ENCODE assay signal across 15 cellular contexts in genomic region chr20:63106108-63106764, GRCh38.
DNase-seq lines count a peak whose midpoint lies in the region; ATAC-seq and TF ChIP-seq lines count a peak whose summit lies in the region.
"Had no signal": no experiment of that assay in that cellular context is flagged by ENCODE, and none has a peak within 500 bp of the region (broad histone marks: within the 10 kb centered on the region; RNA-seq: fewer than 3 reads in every experiment).

No MANE protein-coding gene starts in this region.

- TF ChIP-seq CTCF in BE2C (IDR thresholded peaks at IDR 0.05; ENCODE audit: low read depth, low read length): no peak
- TF ChIP-seq CTCF in adrenal gland (IDR thresholded peaks at IDR 0.05): no peak
- TF ChIP-seq CTCF in right lobe of liver (IDR thresholded peaks at IDR 0.05): no peak

- DNase-seq in BE2C: peak; percentile 71
- peak; percentile 51 for DNase-seq in HT-29 (ENCODE audit: low spot score)
- peak in 5 of 7 donors; percentile 20 to 35 (median 29) for DNase-seq in adrenal gland
- peak; percentile 74 to 80 (median 76) for DNase-seq in right lobe of liver
- DNase-seq in HAP-1 (ENCODE audit: low spot score in 2 of 2): no peak
- DNase-seq in ACHN: no peak
- DNase-seq: activated CD8-positive, alpha-beta T cell treated with anti-CD3 and anti-CD28 coated beads, Interleukin-2, amount 10 ng/mL, durations not matched to agents 7 days and 5 days; GOT3; NCI-H2081; PC-9 had no signal

- no peaks in the 10 kb centered on the region for H3K4me1 ChIP-seq in BE2C
- H3K4me1 ChIP-seq in adrenal gland (replicated peaks in 1 of 2): peaks cover 0 to 8% of the 10 kb centered on the region in 2 donors
- peaks cover 0 to 6% (median 2%) of the 10 kb centered on the region in 4 donors for H3K4me1 ChIP-seq in right lobe of liver
- no peaks in the 10 kb centered on the region for H3K4me1 ChIP-seq in HAP-1

- H3K9me3 ChIP-seq in BE2C: 0 out of 2 replicates have a peak, but pooled peaks cover 3% of the 10 kb centered on the region
- H3K9me3 ChIP-seq in adrenal gland (replicated peaks in 1 of 3): peaks cover 0 to 3% (median 0%) of the 10 kb centered on the region in 3 donors
- no peaks in the 10 kb centered on the region for H3K9me3 ChIP-seq in right lobe of liver
- no peaks in the 10 kb centered on the region for H3K9me3 ChIP-seq in HAP-1
- H3K9me3 ChIP-seq: neutrophil had no signal

- 60 to 79% (median 68%) methylated on average over 7 to 15 of the region's 15 CpGs for WGBS in adrenal gland, 4 donors
- WGBS in right lobe of liver (ENCODE audit: insufficient coverage, low coverage, low lambda C conversion rate, missing lambda C conversion rate): 26% methylated on average over 5 of the region's 15 CpGs

- no peaks in the 10 kb centered on the region for H3K36me3 ChIP-seq in BE2C
- no peaks in the 10 kb centered on the region for H3K36me3 ChIP-seq in adrenal gland (replicated peaks in 1 of 2)
- H3K36me3 ChIP-seq in right lobe of liver: no peaks in the 10 kb centered on the region
- no peaks in the 10 kb centered on the region for H3K36me3 ChIP-seq in HAP-1 (replicated peaks)
- H3K36me3 ChIP-seq: left lung, neutrophil had no signal

- TF ChIP-seq POLR2A in adrenal gland (IDR thresholded peaks at IDR 0.05) (no peak), right lobe of liver (IDR thresholded peaks at IDR 0.05) (no peak)

- ATAC-seq in right lobe of liver (peak; percentile 74 to 86 (median 82)), GM19324 (IDR thresholded peaks at IDR 0.05; ENCODE audit: low FRiP score, unreplicated experiment) (no peak), HG02840 (IDR thresholded peaks at IDR 0.05; ENCODE audit: low FRiP score, unreplicated experiment) (no peak)
- ATAC-seq: activated CD8-positive, alpha-beta T cell treated with anti-CD3 and anti-CD28 coated beads, Interleukin-2, amount 10 ng/mL, durations not matched to agents 7 days and 5 days; left lung; stimulated activated effector memory CD8-positive, alpha-beta T cell treated with anti-CD3 and anti-CD28 coated beads, Interleukin-12 subunit alpha, Interleukin-12 subunit beta, amount 100 ng/mL, for 72 hours had no signal

- H3K4me3 ChIP-seq in BE2C (ENCODE audit: low read depth, low read length): no peak overlapping the region
- no peak overlapping the region for H3K4me3 ChIP-seq in adrenal gland
- H3K4me3 ChIP-seq in right lobe of liver: no peak overlapping the region
- no peak overlapping the region for H3K4me3 ChIP-seq in HAP-1
- H3K4me3 ChIP-seq: left lung, PC-9 had no signal

- intact Hi-C loops in adrenal gland (cut with DNase I) (no loop called here), right lobe of liver (cut with DNase I) (no loop called here)

- no peak overlapping the region for H3K27ac ChIP-seq in adrenal gland
- no peak overlapping the region for H3K27ac ChIP-seq in right lobe of liver
- H3K27ac ChIP-seq: left lung, neutrophil, PC-9 had no signal

- in situ Hi-C loops in HAP-1 (cut with MboI; ENCODE audit: low sequenced_read_pairs) (no loop called here), ACHN (cut with HindIII; ENCODE audit: low pct_ligation_motif_present, low pct_unique_long_range_greater_than_20kb, low sequenced_read_pairs) (no loop called here)

- H3K27me3 ChIP-seq in BE2C (peaks cover 16% of the 10 kb centered on the region), adrenal gland (no peaks in the 10 kb centered on the region), right lobe of liver (no peaks in the 10 kb centered on the region), HAP-1 (ENCODE audit: low read depth) (peaks cover 11% of the 10 kb centered on the region)

Comparison
In these comparisons a context has a peak if more than half of its experiments do, and no peak if none do; other contexts are left out.
1. DNase-seq: peak in BE2C (single experiment), HT-29 (single experiment), adrenal gland (5 of 7) and right lobe of liver (3 of 3); none in HAP-1 (0 of 2) and ACHN (single experiment).
2. ATAC-seq: peak in right lobe of liver (4 of 4); none in GM19324 (single experiment) and HG02840 (single experiment).